In genomic region chr17:55421179-55421934, GRCh38 we compare ENCODE assay signal across 8 cellular contexts. TPM values are rescaled to one million over a fixed set of nuclear protein-coding genes. Genes with fewer than 3 reads are reported as not detected.
DNase-seq lines count a peak whose midpoint lies in the region; ATAC-seq and TF ChIP-seq lines count a peak whose summit lies in the region.

Gene MMD, minus strand, starts transcription at chr17:55421835. Its CDS starts 140 bp downstream, at chr17:55421695.

- BruUV-seq in Caco-2 (replicated peaks; lab: Mats Ljungman, UMichigan): TSS peak; percentile 34

- TF ChIP-seq POLR2A in uterus (IDR thresholded peaks at IDR 0.05): peak in 1 of 2 donors; percentile 61

- H3K4me3 ChIP-seq in Caco-2 (ENCODE audit: low read depth, low read length): peak within 1 kb of the TSS; percentile 78
- H3K4me3 ChIP-seq in epithelial cell of esophagus (ENCODE audit: low read length): peak within 1 kb of the TSS; percentile 76
- H3K4me3 ChIP-seq in uterus: peak within 1 kb of the TSS; percentile 63 to 74

- H3K4me3 Mint-ChIP-seq in Caco-2 (ENCODE audit: unreplicated experiment): peak within 1 kb of the TSS; percentile 90
- peak within 1 kb of the TSS; percentile 94 for H3K4me3 Mint-ChIP-seq in T-helper 2 cell treated with Interferon-gamma antibody and Interleukin-4, amounts not matched to agents 5 μg/mL and 100 μg/mL, for 36 hours

- H3K9me3 ChIP-seq in Caco-2: no peaks in the 10 kb centered on the region
- no peaks in the 10 kb centered on the region for H3K9me3 ChIP-seq in uterus

- H3K27ac Mint-ChIP-seq in Caco-2 (ENCODE audit: unreplicated experiment): peak within 1 kb of the TSS; percentile 81
- H3K27ac Mint-ChIP-seq in T-helper 2 cell treated with Interferon-gamma antibody and Interleukin-4, amounts not matched to agents 5 μg/mL and 100 μg/mL, for 36 hours: peak within 1 kb of the TSS; percentile 97

- DNase-seq in Caco-2 (peak in 1 of 2 experiments; percentile 46), epithelial cell of esophagus (ENCODE audit: low read depth) (peak; percentile 46), myocyte (ENCODE audit: low read depth) (peak; percentile 11), uterus (peak; percentile 30 to 43), NOMO-1 treated with DMSO at 0.1 percent for 48 hours (lab: John Stamatoyannopoulos, UW; ENCODE audit: unreplicated experiment) (no peak)
- peak; percentile 30 for DNase-seq in T-helper 2 cell treated with Interferon-gamma antibody and Interleukin-4, amounts not matched to agents 5 μg/mL and 100 μg/mL, for 36 hours (ENCODE audit: low spot score)

- peaks cover 64% of the 10 kb centered on the region for H3K4me1 Mint-ChIP-seq in Caco-2 (ENCODE audit: low read depth, unreplicated experiment)
- H3K4me1 Mint-ChIP-seq in T-helper 2 cell treated with Interferon-gamma antibody and Interleukin-4, amounts not matched to agents 5 μg/mL and 100 μg/mL, for 36 hours (ENCODE audit: low read depth): peaks cover 45% of the 10 kb centered on the region

- peaks cover 45% of the 10 kb centered on the region for H3K36me3 Mint-ChIP-seq in Caco-2 (ENCODE audit: insufficient read depth, unreplicated experiment)
- H3K36me3 Mint-ChIP-seq in T-helper 2 cell treated with Interferon-gamma antibody and Interleukin-4, amounts not matched to agents 5 μg/mL and 100 μg/mL, for 36 hours (ENCODE audit: low read depth): peaks cover 37% of the 10 kb centered on the region

- H3K9me3 Mint-ChIP-seq in Caco-2 (ENCODE audit: unreplicated experiment): no peaks in the 10 kb centered on the region
- no peaks in the 10 kb centered on the region for H3K9me3 Mint-ChIP-seq in T-helper 2 cell treated with Interferon-gamma antibody and Interleukin-4, amounts not matched to agents 5 μg/mL and 100 μg/mL, for 36 hours

- TF ChIP-seq CTCF in Caco-2 (IDR thresholded peaks at IDR 0.05; ENCODE audit: insufficient read depth in 1 of 2, low read depth in 1 of 2, low read length in 1 of 2, severe bottlenecking in 1 of 2, unreplicated experiment in 1 of 2) (no peak), epithelial cell of esophagus (IDR thresholded peaks at IDR 0.05; ENCODE audit: insufficient read depth, low read depth, low read length, missing control alignments) (no peak), uterus (IDR thresholded peaks at IDR 0.05) (no peak)

- ATAC-seq in GM19438 (IDR thresholded peaks at IDR 0.05; ENCODE audit: low read depth, unreplicated experiment): peak; percentile 32
- peak; percentile 12 for ATAC-seq in HG03469 (IDR thresholded peaks at IDR 0.05; ENCODE audit: unreplicated experiment)

- H3K36me3 ChIP-seq in Caco-2 (ENCODE audit: control insufficient read depth, insufficient read depth, low read length): no peaks in the 10 kb centered on the region
- H3K36me3 ChIP-seq in uterus: no peaks in the 10 kb centered on the region

- intact Hi-C loops in Caco-2 (cut with micrococcal nuclease; ENCODE audit: unreplicated experiment): loop anchor here (2.0 kb wide), 3 partner anchors 23 to 93 kb away; no protein-coding TSS in a partner anchor
- intact Hi-C loops in uterus (cut with DNase I; ENCODE audit: low total_unique reads): no loop called here

- no peaks in the 10 kb centered on the region for H3K27me3 Mint-ChIP-seq in Caco-2 (ENCODE audit: insufficient read depth, unreplicated experiment)
- peaks cover 29% of the 10 kb centered on the region for H3K27me3 Mint-ChIP-seq in T-helper 2 cell treated with Interferon-gamma antibody and Interleukin-4, amounts not matched to agents 5 μg/mL and 100 μg/mL, for 36 hours (ENCODE audit: low read depth)

- H3K4me1 ChIP-seq in Caco-2 (peaks cover 19% of the 10 kb centered on the region), uterus (no peaks in the 10 kb centered on the region)

- no peaks in the 10 kb centered on the region for H3K27me3 ChIP-seq in Caco-2 (replicated peaks; ENCODE audit: control insufficient read depth, insufficient read depth, low read length)
- H3K27me3 ChIP-seq in uterus: no peaks in the 10 kb centered on the region

- POLR2A ChIA-PET in Caco-2 (lab: Charles Lee): interaction anchor here (1.0 to 1.7 kb wide), 2 partner anchors 13 to 25 kb away, joined by 5 read pairs; no protein-coding TSS in a partner anchor

- CTCF ChIA-PET in Caco-2 (lab: Charles Lee): no interaction called here

- H3K27ac ChIP-seq in uterus: peak within 1 kb of the TSS; percentile 57 to 67

RNA-seq across cellular contexts. Expression of gene MMD, which starts in this region (rescaled TPM):
- total RNA-seq in Caco-2 (2022): 38.6 and 39.0 TPM in 2 replicates
- 5.3 and 5.8 TPM in 2 replicates for total RNA-seq in myocyte
- polyA plus RNA-seq in myocyte (2012): 1.8 TPM
- total RNA-seq in uterus: 10 to 100 TPM in 3 of 4 donors, 1 to 10 TPM in 1; 1.3 to 27.9 (median 14.2) TPM
